In genomic region chr15:68816158-68816557, GRCh38 we compare ENCODE assay signal across 9 cellular contexts. TPM values are rescaled to one million over a fixed set of nuclear protein-coding genes. Genes with fewer than 3 reads are reported as not detected.
DNase-seq lines count a peak whose midpoint lies in the region; ATAC-seq and TF ChIP-seq lines count a peak whose summit lies in the region.
"Had no signal": no experiment of that assay in that cellular context is flagged by ENCODE, and none has a peak within 500 bp of the region (broad histone marks: within the 10 kb centered on the region; RNA-seq: fewer than 3 reads in every experiment).

No MANE protein-coding gene starts in this region.

- H3K36me3 ChIP-seq in right lobe of liver (no peaks in the 10 kb centered on the region), thoracic aorta (no peaks in the 10 kb centered on the region)

- TF ChIP-seq POLR2A in right lobe of liver (IDR thresholded peaks at IDR 0.05) = no peak

- WGBS in right lobe of liver (ENCODE audit: insufficient coverage, low coverage, low lambda C conversion rate, missing lambda C conversion rate) = 62% methylated on average over 4 of the region's 4 CpGs

- CTCF ChIA-PET in activated CD8-positive, alpha-beta T cell treated with anti-CD3 and anti-CD28 coated beads, Interleukin-2, amount 10 ng/mL, durations not matched to agents 7 days and 5 days (lab: Charles Lee) = interaction anchor here (0.9 to 2.8 kb wide), 11 partner anchors 13 to 266 kb away, joined by 3 to 16 read pairs (median 4); no protein-coding TSS in a partner anchor

- peak overlapping the region; percentile 96 for H3K4me3 Mint-ChIP-seq in activated T-cell treated with anti-CD3 and anti-CD28 coated beads, Interleukin-2, amount 50 U/mL, for 24 hours
- H3K4me3 Mint-ChIP-seq in activated CD8-positive, alpha-beta T cell treated with anti-CD3 and anti-CD28 coated beads, Interleukin-2, amount 10 ng/mL, durations not matched to agents 7 days and 5 days = peak overlapping the region; percentile 100

- peaks cover 57% of the 10 kb centered on the region for H3K4me1 Mint-ChIP-seq in activated T-cell treated with anti-CD3 and anti-CD28 coated beads, Interleukin-2, amount 50 U/mL, for 24 hours (ENCODE audit: low read depth)
- peaks cover 48% of the 10 kb centered on the region for H3K4me1 Mint-ChIP-seq in activated CD8-positive, alpha-beta T cell treated with anti-CD3 and anti-CD28 coated beads, Interleukin-2, amount 10 ng/mL, durations not matched to agents 7 days and 5 days (ENCODE audit: low read depth)

- intact Hi-C loops in right lobe of liver (cut with DNase I) = no loop called here

- TF ChIP-seq CTCF in right lobe of liver (IDR thresholded peaks at IDR 0.05) (no peak), thoracic aorta (IDR thresholded peaks at IDR 0.05) (no peak)

- H3K27me3 ChIP-seq in right lobe of liver = no peaks in the 10 kb centered on the region
- no peaks in the 10 kb centered on the region for H3K27me3 ChIP-seq in thoracic aorta (replicated peaks; ENCODE audit: insufficient read depth)

- H3K36me3 Mint-ChIP-seq in activated T-cell treated with anti-CD3 and anti-CD28 coated beads, Interleukin-2, amount 50 U/mL, for 24 hours (ENCODE audit: low read depth) = peaks cover 75% of the 10 kb centered on the region
- peaks cover 43% of the 10 kb centered on the region for H3K36me3 Mint-ChIP-seq in activated CD8-positive, alpha-beta T cell treated with anti-CD3 and anti-CD28 coated beads, Interleukin-2, amount 10 ng/mL, durations not matched to agents 7 days and 5 days (ENCODE audit: low read depth)

- H3K4me1 ChIP-seq in right lobe of liver (peaks cover 0 to 20% (median 5%) of the 10 kb centered on the region in 4 donors), thoracic aorta (ENCODE audit: control insufficient read depth in 1 of 2, low read depth in 2 of 2) (peaks cover 13 to 54% of the 10 kb centered on the region in 2 donors)

- POLR2A ChIA-PET in activated CD8-positive, alpha-beta T cell treated with anti-CD3 and anti-CD28 coated beads, Interleukin-2, amount 10 ng/mL, durations not matched to agents 7 days and 5 days (lab: Charles Lee) = interaction anchor here (0.9 to 5.8 kb wide), 5 partner anchors 12 to 26 kb away, joined by 3 to 61 read pairs (median 12); no protein-coding TSS in a partner anchor

- peak overlapping the region; percentile 98 for H3K27ac Mint-ChIP-seq in activated T-cell treated with anti-CD3 and anti-CD28 coated beads, Interleukin-2, amount 50 U/mL, for 24 hours
- H3K27ac Mint-ChIP-seq in activated CD8-positive, alpha-beta T cell treated with anti-CD3 and anti-CD28 coated beads, Interleukin-2, amount 10 ng/mL, durations not matched to agents 7 days and 5 days = peak overlapping the region; percentile 95

- ATAC-seq in activated CD8-positive, alpha-beta T cell treated with anti-CD3 and anti-CD28 coated beads, Interleukin-2, amount 10 ng/mL, durations not matched to agents 7 days and 5 days = no peak
- no peak for ATAC-seq in right lobe of liver
- ATAC-seq in thoracic aorta (ENCODE audit: insufficient number of reproducible peaks, low FRiP score, low read depth) = no peak

- peak overlapping the region in 2 of 3 donors; percentile 2 to 94 for H3K4me3 ChIP-seq in right lobe of liver
- H3K4me3 ChIP-seq in thoracic aorta = peak overlapping the region; percentile 98

- H3K9me3 Mint-ChIP-seq in activated T-cell treated with anti-CD3 and anti-CD28 coated beads, Interleukin-2, amount 50 U/mL, for 24 hours = no peaks in the 10 kb centered on the region
- H3K9me3 Mint-ChIP-seq in activated CD8-positive, alpha-beta T cell treated with anti-CD3 and anti-CD28 coated beads, Interleukin-2, amount 10 ng/mL, durations not matched to agents 7 days and 5 days (ENCODE audit: insufficient read depth) = no peaks in the 10 kb centered on the region

- H3K9me3 ChIP-seq in right lobe of liver (no peaks in the 10 kb centered on the region), thoracic aorta (no peaks in the 10 kb centered on the region)

- DNase-seq in activated T-cell treated with anti-CD3 and anti-CD28 coated beads, Interleukin-2, amount 50 U/mL, for 24 hours = no peak
- DNase-seq in activated T-cell treated with anti-CD3 and anti-CD28 coated beads, Interleukin-2, amount 50 U/mL, for 48 hours = no peak
- no peak for DNase-seq in activated CD8-positive, alpha-beta T cell treated with anti-CD3 and anti-CD28 coated beads, Interleukin-2, amount 10 ng/mL, durations not matched to agents 7 days and 5 days
- DNase-seq in right lobe of liver (no peak), thoracic aorta (ENCODE audit: low spot score) (no peak), DMS 273 treated with DMSO at 0.1 percent for 48 hours (lab: John Stamatoyannopoulos, UW) (no peak), middle frontal gyrus (ENCODE audit: extremely low spot score, low spot score) (no peak), NCI-H226 (no peak)
- DNase-seq: stimulated activated CD4-positive, alpha-beta T cell treated with anti-CD3 and anti-CD28 coated beads, Interleukin-1b, Interleukin-23, amount 100 ng/mL, for 48 hours had no signal

- H3K27me3 Mint-ChIP-seq in activated T-cell treated with anti-CD3 and anti-CD28 coated beads, Interleukin-2, amount 50 U/mL, for 24 hours = no peaks in the 10 kb centered on the region
- H3K27me3 Mint-ChIP-seq in activated CD8-positive, alpha-beta T cell treated with anti-CD3 and anti-CD28 coated beads, Interleukin-2, amount 10 ng/mL, durations not matched to agents 7 days and 5 days (ENCODE audit: low read depth) = no peaks in the 10 kb centered on the region

- H3K27ac ChIP-seq in right lobe of liver = peak overlapping the region; percentile 97 to 100 (median 99)
- peak overlapping the region in 1 of 2 donors; percentile 99 for H3K27ac ChIP-seq in thoracic aorta

RNA-seq across cellular contexts. Expression of gene ANP32A, which starts 4.5 kb away (rescaled TPM):
- 100 to 1,000 TPM; 227 TPM for total RNA-seq in activated CD8-positive, alpha-beta T cell treated with anti-CD3 and anti-CD28 coated beads, Interleukin-2, amount 10 ng/mL, durations not matched to agents 7 days and 5 days
- 10 to 100 TPM; 39.9 to 66.6 (median 49.0) TPM for total RNA-seq in right lobe of liver
- total RNA-seq in thoracic aorta = 10 to 100 TPM; 46.0 to 54.2 TPM
